In genomic region chr6:160202411-160202810, GRCh38 we compare ENCODE assay signal across 21 cellular contexts. TPM values are rescaled to one million over a fixed set of nuclear protein-coding genes. Genes with fewer than 3 reads are reported as not detected.
DNase-seq lines count a peak whose midpoint lies in the region; ATAC-seq, FAIRE-seq and TF ChIP-seq lines count a peak whose summit lies in the region.
"Had no signal": no experiment of that assay in that cellular context is flagged by ENCODE, and none has a peak within 500 bp of the region (broad histone marks: within the 10 kb centered on the region; RNA-seq: fewer than 3 reads in every experiment).

No MANE protein-coding gene starts in this region.

- no peaks in the 10 kb centered on the region for H4K20me1 ChIP-seq in astrocyte (ENCODE audit: insufficient read depth, low read length)

- H3K4me1 Mint-ChIP-seq in astrocyte (ENCODE audit: low read depth, unreplicated experiment) = peaks cover 8% of the 10 kb centered on the region
- H3K4me1 Mint-ChIP-seq: CD4-positive, CD25-positive, alpha-beta regulatory T cell had no signal

- H3K9me3 Mint-ChIP-seq in astrocyte (ENCODE audit: unreplicated experiment) = peaks cover 7% of the 10 kb centered on the region

- H3K4me3 ChIP-seq in HEK293 (ENCODE audit: low read depth, low read length) = no peak overlapping the region
- no peak overlapping the region for H3K4me3 ChIP-seq in astrocyte (ENCODE audit: insufficient read depth, low read depth, low read length)
- no peak overlapping the region for H3K4me3 ChIP-seq in fibroblast of the aortic adventitia (ENCODE audit: low read depth, low read length)
- no peak overlapping the region for H3K4me3 ChIP-seq in heart left ventricle
- H3K4me3 ChIP-seq: A549 had no signal

- no peak overlapping the region for H3K4me2 ChIP-seq in astrocyte (ENCODE audit: low read length)
- H3K4me2 ChIP-seq: A549, KMS-11 had no signal

- no peak for TF ChIP-seq POLR2A in heart left ventricle (IDR thresholded peaks at IDR 0.05)

- H3K27ac ChIP-seq in HEK293 (ENCODE audit: extremely low read depth, low read depth, low read length) (no peak overlapping the region), astrocyte (ENCODE audit: low read depth, low read length) (no peak overlapping the region), heart left ventricle (no peak overlapping the region)
- H3K27ac ChIP-seq: A549, KMS-11 had no signal

- no peaks in the 10 kb centered on the region for H3K4me1 ChIP-seq in HEK293 (ENCODE audit: control insufficient read depth, insufficient read depth, low read length)
- H3K4me1 ChIP-seq in astrocyte (ENCODE audit: insufficient read depth, low read length) = no peaks in the 10 kb centered on the region
- no peaks in the 10 kb centered on the region for H3K4me1 ChIP-seq in heart left ventricle

- no peaks in the 10 kb centered on the region for H3K27me3 ChIP-seq in astrocyte (ENCODE audit: insufficient read depth, low read length)
- H3K27me3 ChIP-seq in heart left ventricle = no peaks in the 10 kb centered on the region

- CTCF ChIA-PET in HEK293 (lab: Yijun Ruan, JAX) = interaction anchor here (0.7 kb wide), 1 partner anchor 253 kb away, joined by 3 read pairs; no protein-coding TSS in a partner anchor

- H3K27ac Mint-ChIP-seq in astrocyte (ENCODE audit: unreplicated experiment) = no peak overlapping the region
- H3K27ac Mint-ChIP-seq: CD4-positive, CD25-positive, alpha-beta regulatory T cell had no signal

- H3K79me2 ChIP-seq in astrocyte (ENCODE audit: insufficient read depth, low read length) = no peaks in the 10 kb centered on the region

- H3K36me3 ChIP-seq in HEK293 (ENCODE audit: control insufficient read depth in 2 of 2, insufficient read depth in 1 of 2, low read length in 2 of 2) (no peaks in the 10 kb centered on the region), astrocyte (ENCODE audit: insufficient read depth, low read length) (no peaks in the 10 kb centered on the region), heart left ventricle (no peaks in the 10 kb centered on the region)

- TF ChIP-seq CTCF in HEK293 (tag by site-specific recombination; IDR thresholded peaks at IDR 0.05) (no peak), astrocyte (IDR thresholded peaks at IDR 0.05; ENCODE audit: insufficient read depth, low read depth, low read length) (no peak), fibroblast of the aortic adventitia (IDR thresholded peaks at IDR 0.05; ENCODE audit: insufficient read depth, low read length) (no peak), heart left ventricle (IDR thresholded peaks at IDR 0.05) (no peak)

- no peak overlapping the region for H3K4me3 Mint-ChIP-seq in astrocyte (ENCODE audit: unreplicated experiment)
- H3K4me3 Mint-ChIP-seq: CD4-positive, CD25-positive, alpha-beta regulatory T cell had no signal

- intact Hi-C loops in heart left ventricle (cut with DNase I) = no loop called here

- WGBS in heart left ventricle, 4 donors = 52 to 65% (median 61%) methylated on average over 2 of the region's 2 CpGs

- peak; percentile 51 for DNase-seq in astrocyte (ENCODE audit: low read depth)
- peak; percentile 46 for DNase-seq in fibroblast of the aortic adventitia (ENCODE audit: low read depth)
- peak; percentile 91 for DNase-seq in renal cortical epithelial cell (ENCODE audit: low read depth)
- no peak for DNase-seq in SK-N-DZ (ENCODE audit: low spot score)
- DNase-seq in heart left ventricle = no peak
- no peak for DNase-seq in activated gamma-delta T cell (lab: John Stamatoyannopoulos, UW)
- DNase-seq: AML-193; Caco-2; CD4-positive, CD25-positive, alpha-beta regulatory T cell; H7; NCI-H1105 treated with DMSO at 0.1 percent for 48 hours; NCI-H187; NCI-H226; NCI-H524 treated with DMSO at 0.1 percent for 48 hours; SHP77 had no signal

- H3K9me3 ChIP-seq in HEK293 (ENCODE audit: control insufficient read depth, insufficient read depth, low read depth, low read length) (no peaks in the 10 kb centered on the region), astrocyte (ENCODE audit: insufficient read depth, low read depth, low read length) (no peaks in the 10 kb centered on the region), heart left ventricle (peaks cover 0 to 6% (median under 1%) of the 10 kb centered on the region in 12 donors)
- H3K9me3 ChIP-seq: A549 had no signal

- FAIRE-seq in astrocyte (lab: Jason Lieb, UNC) = no peak
- FAIRE-seq: A549, GM19239, HepG2 had no signal

- no peaks in the 10 kb centered on the region for H3K36me3 Mint-ChIP-seq in astrocyte (ENCODE audit: low read depth, unreplicated experiment)
- H3K36me3 Mint-ChIP-seq: CD4-positive, CD25-positive, alpha-beta regulatory T cell had no signal

- no peak for ATAC-seq in GM18907 (IDR thresholded peaks at IDR 0.05; ENCODE audit: unreplicated experiment)
- ATAC-seq in heart left ventricle = no peak
- ATAC-seq: A549, HepG2 had no signal

- POLR2A ChIA-PET in HEK293 (lab: Yijun Ruan, JAX) = no interaction called here

- no peak overlapping the region for H3K9ac ChIP-seq in astrocyte (ENCODE audit: low read length)
- H3K9ac ChIP-seq: KMS-11 had no signal

- H2AFZ ChIP-seq in astrocyte (ENCODE audit: low read depth, low read length) = no peak overlapping the region

- H3K27me3 Mint-ChIP-seq in astrocyte (ENCODE audit: low read depth, unreplicated experiment) = no peaks in the 10 kb centered on the region

TF ChIP-seq in HEK293, 187 proteins besides CTCF, POLR2A, EP300 and RAD21:
- no peak for TF ChIP-seq GLIS2 (tag by site-specific recombination; IDR thresholded peaks at IDR 0.05)
- TF ChIP-seq ZNF37A (tag by site-specific recombination; IDR thresholded peaks at IDR 0.05) = no peak
- no peak for TF ChIP-seq ZNF18 (tag by site-specific recombination; IDR thresholded peaks at IDR 0.05)
- peak; percentile 40 for TF ChIP-seq ZFHX2 (tag by site-specific recombination; conservative IDR thresholded peaks at IDR 0.05)
- TF ChIP-seq PRDM4 (tag by site-specific recombination; IDR thresholded peaks at IDR 0.05) = no peak
- TF ChIP-seq EGR2 (tag by site-specific recombination; IDR thresholded peaks at IDR 0.05; ENCODE audit: low read depth) = peak; percentile 46; the same call in 1 of the 2 replicates

RNA-seq across cellular contexts. Expression of gene SLC22A2, which starts 56.2 kb away (rescaled TPM):
- total RNA-seq in astrocyte = not detected in 2 replicates
- not detected in 2 replicates for total RNA-seq in fibroblast of the aortic adventitia (ENCODE audit: low replicate concordance)
- 5.3 and 20.3 TPM in 2 replicates for total RNA-seq in renal cortical epithelial cell
- not detected in 2 replicates for polyA plus RNA-seq in SK-N-DZ (2014; cell fraction: cytosol; rRNA removed)
- polyA plus RNA-seq in SK-N-DZ (2014; cell fraction: nucleus; rRNA removed) = not detected in 2 replicates
- not detected for total RNA-seq in heart left ventricle
- not detected for polyA plus RNA-seq in heart left ventricle
- total RNA-seq: Caco-2; CD4-positive, CD25-positive, alpha-beta regulatory T cell; HepG2 had no signal
- polyA plus RNA-seq: CD4-positive, CD25-positive, alpha-beta regulatory T cell; HepG2 had no signal

Comparison
In these comparisons a context has a peak if more than half of its experiments do, and no peak if none do; other contexts are left out.
1. DNase-seq: peak in astrocyte (single experiment), fibroblast of the aortic adventitia (single experiment) and renal cortical epithelial cell (single experiment); none in SK-N-DZ (single experiment), heart left ventricle (0 of 5) and activated gamma-delta T cell (single experiment).